Comparison of ENCODE assay signal across 8 cellular contexts in genomic region chr9:83620841-83621636, GRCh38. TPM values are rescaled to one million over a fixed set of nuclear protein-coding genes. Genes with fewer than 3 reads are reported as not detected.
A peak's percentile ranks its signal among the peaks of the same experiment; 100 is the strongest.
DNase-seq lines count a peak whose midpoint lies in the region; ATAC-seq and TF ChIP-seq lines count a peak whose summit lies in the region.

No MANE protein-coding gene starts in this region.

- DNase-seq in GM10266 (ENCODE audit: extremely low spot score) (peak; percentile 64), NB4 (ENCODE audit: low read depth) (peak; percentile 61), T1000 (lab: John Stamatoyannopoulos, UW) (peak; percentile 36), cerebellar cortex (ENCODE audit: low spot score) (peak; percentile 49), left lobe of liver (ENCODE audit: low spot score) (peak; percentile 81)
- peak; percentile 16 for DNase-seq in stimulated activated naive CD4-positive, alpha-beta T cell treated with Interleukin-2 at 50 U/mL for 16 hours (lab: John Stamatoyannopoulos, UW)

- H3K27ac ChIP-seq in 22Rv1, result no peak overlapping the region

- TF ChIP-seq POLR2A in NB4 (IDR thresholded peaks at IDR 0.05; ENCODE audit: extremely low read depth, insufficient read length), result no peak

- H3K4me3 ChIP-seq in NB4 (ENCODE audit: low read depth, low read length), result no peak overlapping the region

- TF ChIP-seq CTCF in 22Rv1 (IDR thresholded peaks at IDR 0.05) (peak; percentile 81), GM10266 (IDR thresholded peaks at IDR 0.05; ENCODE audit: control insufficient read depth, insufficient read depth, low read depth, missing control alignments) (peak; percentile 75), NB4 (IDR thresholded peaks at IDR 0.05; ENCODE audit: low read depth, low read length) (peak; percentile 57)

- ATAC-seq in left lobe of liver, result peak; percentile 73
- ATAC-seq in HG02884 (IDR thresholded peaks at IDR 0.05; ENCODE audit: unreplicated experiment), result no peak

RNA-seq across cellular contexts. Expression of gene IDNK, which starts 1.9 kb away (rescaled TPM):
- 23.9 TPM for total RNA-seq in left lobe of liver

Comparison
In these comparisons a context has a peak if more than half of its experiments do, and no peak if none do; other contexts are left out.
1. DNase-seq: peak in every context shown above with its lines; median percentile 81 in left lobe of liver; 64 in GM10266; 61 in NB4; 49 in cerebellar cortex; 36 in T1000; 16 in stimulated activated naive CD4-positive, alpha-beta T cell treated with Interleukin-2 at 50 U/mL for 16 hours.